In genomic region chr22:38873469-38874411, GRCh38 we compare ENCODE assay signal across 8 cellular contexts. TPM values are rescaled to one million over a fixed set of nuclear protein-coding genes. Genes with fewer than 3 reads are reported as not detected.
DNase-seq lines count a peak whose midpoint lies in the region; ATAC-seq and TF ChIP-seq lines count a peak whose summit lies in the region.

No MANE protein-coding gene starts in this region.

- H3K79me2 ChIP-seq in H9 (ENCODE audit: insufficient read depth, low read length) (no peaks in the 10 kb centered on the region; the same call in 1 of the 2 replicates), mesendoderm (ENCODE audit: control insufficient read depth, insufficient read depth, low read length) (peaks cover 2% of the 10 kb centered on the region)

- peak overlapping the region; percentile 90 to 95 for H3K4me3 Mint-ChIP-seq in H9
- H3K4me3 Mint-ChIP-seq in activated naive CD8-positive, alpha-beta T cell treated with anti-CD3 and anti-CD28 coated beads, Interleukin-2, amount 50 U/mL, for 24 hours: peak overlapping the region; percentile 83

- H3K18ac ChIP-seq in H9 (ENCODE audit: insufficient read length, low read depth, low read length) (no peak overlapping the region), mesendoderm (ENCODE audit: low read length) (no peak overlapping the region)

- no peak overlapping the region for H2AK5ac ChIP-seq in H9 (ENCODE audit: insufficient read length, low read length)
- H2AK5ac ChIP-seq in mesendoderm (ENCODE audit: low read length): no peak overlapping the region

- peak overlapping the region; percentile 57 for H3K4me2 ChIP-seq in H9 (ENCODE audit: insufficient read depth, insufficient read length, low read length)
- no peak overlapping the region for H3K4me2 ChIP-seq in mesendoderm (ENCODE audit: low read length)

- no peak overlapping the region for H3K14ac ChIP-seq in H9 (ENCODE audit: insufficient read depth, low read length)

- H3K4me3 ChIP-seq in RWPE2 (ENCODE audit: severe bottlenecking): no peak overlapping the region
- no peak overlapping the region for H3K4me3 ChIP-seq in mesendoderm (ENCODE audit: low read length)

- H4K91ac ChIP-seq in H9 (ENCODE audit: insufficient read length, low read depth, low read length): no peak overlapping the region

- no peaks in the 10 kb centered on the region; a peak in 1 of 5 replicates for H3K9me3 Mint-ChIP-seq in H9
- H3K9me3 Mint-ChIP-seq in activated naive CD8-positive, alpha-beta T cell treated with anti-CD3 and anti-CD28 coated beads, Interleukin-2, amount 50 U/mL, for 24 hours: no peaks in the 10 kb centered on the region

- H3K27ac ChIP-seq in H9 (ENCODE audit: insufficient read length, low read depth, low read length): no peak overlapping the region
- no peak overlapping the region for H3K27ac ChIP-seq in RWPE2 (ENCODE audit: poor library complexity, severe bottlenecking)
- no peak overlapping the region for H3K27ac ChIP-seq in mesendoderm (ENCODE audit: low read depth, low read length)

- peaks cover 11% of the 10 kb centered on the region for H3K23me2 ChIP-seq in H9 (ENCODE audit: insufficient read length, low read depth, low read length, poor library complexity, severe bottlenecking)

- H3K36me3 Mint-ChIP-seq in H9 (ENCODE audit: insufficient read depth in 1 of 3, low read depth in 3 of 3): peaks cover 2 to 12% (median 12%) of the 10 kb centered on the region in 3 experiments; a peak in 6 of 7 replicates
- H3K36me3 Mint-ChIP-seq in activated naive CD8-positive, alpha-beta T cell treated with anti-CD3 and anti-CD28 coated beads, Interleukin-2, amount 50 U/mL, for 24 hours (ENCODE audit: low read depth): peaks cover 19% of the 10 kb centered on the region

- H2BK20ac ChIP-seq in H9 (ENCODE audit: low read depth, low read length, poor library complexity, severe bottlenecking): no peak overlapping the region

- H2AFZ ChIP-seq in H9 (ENCODE audit: low read length): no peak overlapping the region

- H3K27me3 ChIP-seq in H9 (ENCODE audit: insufficient read depth, low read length) (no peaks in the 10 kb centered on the region), RWPE2 (ENCODE audit: insufficient read depth, poor library complexity, severe bottlenecking) (peaks cover 33% of the 10 kb centered on the region), mesendoderm (ENCODE audit: insufficient read depth, low read length, poor library complexity) (no peaks in the 10 kb centered on the region)

- no peak overlapping the region for H4K5ac ChIP-seq in H9 (ENCODE audit: insufficient read length, low read depth, low read length)
- no peak overlapping the region for H4K5ac ChIP-seq in mesendoderm (ENCODE audit: low read length)

- no CpG with 5 or more reads among the region's 9 CpGs for WGBS in H9 (ENCODE audit: extremely low coverage, insufficient read length, low lambda C conversion rate)
- WGBS in mesendoderm (ENCODE audit: extremely low coverage, insufficient coverage, low lambda C conversion rate): no CpG with 5 or more reads among the region's 9 CpGs

- H3K4me1 Mint-ChIP-seq in H9: peaks cover 37 to 38% of the 10 kb centered on the region in 2 experiments
- H3K4me1 Mint-ChIP-seq in activated naive CD8-positive, alpha-beta T cell treated with anti-CD3 and anti-CD28 coated beads, Interleukin-2, amount 50 U/mL, for 24 hours: peaks cover 53% of the 10 kb centered on the region

- H4K20me1 ChIP-seq in H9 (ENCODE audit: control insufficient read depth, insufficient read depth, insufficient read length): no peaks in the 10 kb centered on the region

- H3K4me1 ChIP-seq in H9 (ENCODE audit: insufficient read depth, low read length) (peaks cover 7% of the 10 kb centered on the region; the same call in 1 of the 2 replicates), RWPE2 (ENCODE audit: insufficient read depth, poor library complexity, severe bottlenecking) (peaks cover 4% of the 10 kb centered on the region), mesendoderm (ENCODE audit: control insufficient read depth, low read depth, low read length) (peaks cover 5% of the 10 kb centered on the region)

- H3K9ac ChIP-seq in H9 (ENCODE audit: extremely low read depth, insufficient read length, low read length) (no peak overlapping the region), mesendoderm (ENCODE audit: low read length) (no peak overlapping the region)

- peak overlapping the region in 1 of 3 experiments; percentile 98; a peak in 1 of 7 replicates for H3K27ac Mint-ChIP-seq in H9
- H3K27ac Mint-ChIP-seq in activated naive CD8-positive, alpha-beta T cell treated with anti-CD3 and anti-CD28 coated beads, Interleukin-2, amount 50 U/mL, for 24 hours: peak overlapping the region; percentile 74

- peaks cover 29% of the 10 kb centered on the region for H3K27me3 Mint-ChIP-seq in H9 (ENCODE audit: low read depth)
- H3K27me3 Mint-ChIP-seq in activated naive CD8-positive, alpha-beta T cell treated with anti-CD3 and anti-CD28 coated beads, Interleukin-2, amount 50 U/mL, for 24 hours: peaks cover 8% of the 10 kb centered on the region

- H2BK120ac ChIP-seq in H9 (ENCODE audit: low read depth, low read length, poor library complexity, severe bottlenecking): no peak overlapping the region
- no peak overlapping the region for H2BK120ac ChIP-seq in mesendoderm (ENCODE audit: low read depth, low read length)

- H3K9me3 ChIP-seq in H9 (ENCODE audit: control insufficient read depth, low read depth, low read length) (no peaks in the 10 kb centered on the region), RWPE2 (ENCODE audit: severe bottlenecking) (no peaks in the 10 kb centered on the region)

- no peak for TF ChIP-seq CTCF in H9 (conservative IDR thresholded peaks at IDR 0.05)
- TF ChIP-seq CTCF in RWPE2 (IDR thresholded peaks at IDR 0.05; ENCODE audit: poor library complexity, severe bottlenecking): no peak

- H3K56ac ChIP-seq in H9 (ENCODE audit: insufficient read length, low read depth, low read length) (no peak overlapping the region), mesendoderm (ENCODE audit: low read length) (peak overlapping the region; percentile 44)

- no peak overlapping the region for H2BK12ac ChIP-seq in H9 (ENCODE audit: insufficient read length, low read depth, low read length)

- H3K23ac ChIP-seq in H9 (ENCODE audit: insufficient read length, low read depth, low read length): no peak overlapping the region
- H3K23ac ChIP-seq in mesendoderm (ENCODE audit: low read length): no peak overlapping the region

- H3T11ph ChIP-seq in H9 (ENCODE audit: low read length): no peak overlapping the region

- H3K4ac ChIP-seq in H9 (ENCODE audit: low read depth, low read length) (no peak overlapping the region), mesendoderm (ENCODE audit: low read depth, low read length) (no peak overlapping the region)

- H2BK5ac ChIP-seq in H9 (ENCODE audit: insufficient read length, low read length) (no peak overlapping the region), mesendoderm (ENCODE audit: low read length) (no peak overlapping the region)

- H3K79me1 ChIP-seq in H9 (ENCODE audit: insufficient read depth, low read depth, low read length, poor library complexity, severe bottlenecking) (peaks cover 5% of the 10 kb centered on the region), mesendoderm (ENCODE audit: low read length) (peaks cover 6% of the 10 kb centered on the region)

- H4K8ac ChIP-seq in H9 (replicated peaks; ENCODE audit: insufficient read length, low read depth, low read length) (no peak overlapping the region), mesendoderm (ENCODE audit: low read depth, low read length) (no peak overlapping the region)

- peaks cover 16% of the 10 kb centered on the region for H3K36me3 ChIP-seq in RWPE2 (ENCODE audit: low read depth)
- no peaks in the 10 kb centered on the region for H3K36me3 ChIP-seq in mesendoderm (ENCODE audit: control insufficient read depth, insufficient read depth, low read length)

- DNase-seq in H9: no peak
- no peak for DNase-seq in RWPE2 (ENCODE audit: low spot score)
- DNase-seq in activated naive CD8-positive, alpha-beta T cell treated with anti-CD3 and anti-CD28 coated beads, Interleukin-2, amount 50 U/mL, for 24 hours: peak; percentile 59
- DNase-seq in mesendoderm: peak; percentile 27
- DNase-seq in stimulated activated naive CD4-positive, alpha-beta T cell treated with Interleukin-2 at 50 U/mL for 16 hours (lab: John Stamatoyannopoulos, UW): peak; percentile 80

- ATAC-seq in RWPE2 (ENCODE audit: low read depth): 0 out of 3 replicates have a peak, but pooled peaks have one; percentile 5
- peak; percentile 85 for ATAC-seq in activated naive CD8-positive, alpha-beta T cell treated with anti-CD3 and anti-CD28 coated beads, Interleukin-2, amount 50 U/mL, for 24 hours
- ATAC-seq in GM21825 (IDR thresholded peaks at IDR 0.05; ENCODE audit: unreplicated experiment): no peak
- no peak for ATAC-seq in GM21529 (IDR thresholded peaks at IDR 0.05; ENCODE audit: unreplicated experiment)
- ATAC-seq in HG03342 (IDR thresholded peaks at IDR 0.05; ENCODE audit: unreplicated experiment): no peak

- H2BK15ac ChIP-seq in H9 (ENCODE audit: low read depth, low read length) (no peak overlapping the region), mesendoderm (replicated peaks; ENCODE audit: low read depth) (no peak overlapping the region)

RNA-seq across cellular contexts. Expression of gene CBX6, which starts 1.7 kb away (rescaled TPM):
- 31.4 and 32.8 TPM in 2 replicates for total RNA-seq in H9 (2021)
- 7.9 TPM for polyA plus RNA-seq in mesendoderm (2013, experiment 1 of 2)
- polyA plus RNA-seq in mesendoderm (2013, experiment 2 of 2): 8.4 TPM

RNA-seq across cellular contexts. Expression of gene NPTXR, which starts 29.9 kb away (rescaled TPM):
- total RNA-seq in H9 (2021): 7.8 and 8.1 TPM in 2 replicates
- polyA plus RNA-seq in mesendoderm (2013, experiment 1 of 2): 0.59 TPM
- polyA plus RNA-seq in mesendoderm (2013, experiment 2 of 2): 0.64 TPM

Comparison
In these comparisons a context has a peak if more than half of its experiments do, and no peak if none do; other contexts are left out.
1. DNase-seq: peak in activated naive CD8-positive, alpha-beta T cell treated with anti-CD3 and anti-CD28 coated beads, Interleukin-2, amount 50 U/mL, for 24 hours (single experiment), mesendoderm (single experiment) and stimulated activated naive CD4-positive, alpha-beta T cell treated with Interleukin-2 at 50 U/mL for 16 hours (single experiment); none in H9 (single experiment) and RWPE2 (single experiment).
2. ATAC-seq: peak in RWPE2 (single experiment) and activated naive CD8-positive, alpha-beta T cell treated with anti-CD3 and anti-CD28 coated beads, Interleukin-2, amount 50 U/mL, for 24 hours (single experiment); none in GM21825 (single experiment), GM21529 (single experiment) and HG03342 (single experiment).